ENCODE assay signal across 8 cellular contexts in the genomic region with DNA sequence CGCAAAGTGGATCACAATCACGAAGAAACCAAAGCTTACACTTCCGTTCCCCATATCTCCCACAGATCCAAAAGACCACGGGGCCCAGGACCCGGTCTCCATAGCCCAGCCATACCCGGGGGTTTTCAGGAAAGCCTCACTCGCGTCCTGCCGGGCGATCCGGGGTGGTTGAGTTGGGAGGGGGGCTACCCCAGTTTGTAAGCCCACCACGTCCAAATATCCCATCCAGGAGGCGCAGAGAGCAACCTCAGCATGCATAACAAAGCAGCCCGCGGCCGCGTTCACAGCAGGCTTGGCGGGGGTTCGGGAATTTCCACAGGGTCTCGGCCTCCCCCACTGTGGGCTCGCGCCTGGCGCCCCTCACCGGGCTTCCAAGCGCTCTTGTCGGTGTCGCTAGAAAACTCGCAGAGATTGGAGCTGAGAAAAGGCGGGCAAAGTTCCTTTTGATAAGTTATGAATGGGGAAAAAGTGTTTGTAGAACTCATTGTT. TPM values are rescaled to one million over a fixed set of nuclear protein-coding genes. Genes with fewer than 3 reads are reported as not detected.
DNase-seq lines count a peak whose midpoint lies in the region; ATAC-seq and TF ChIP-seq lines count a peak whose summit lies in the region.

No MANE protein-coding gene starts in this region.

- H3K36me3 Mint-ChIP-seq in stimulated activated naive B cell treated with anti-CD40 and anti-IgM and Interleukin-4, amounts not matched to agents 10 μg/mL and 1 μg/mL and 100 μg/mL, for 72 hours: peaks cover 21 to 25% of the 10 kb centered on the region in 2 donors

- peak overlapping the region; percentile 68; the same call in 1 of the 2 replicates for H3K27ac ChIP-seq in VCaP
- H3K27ac ChIP-seq in right cardiac atrium (ENCODE audit: low read length): no peak overlapping the region
- peak overlapping the region in 1 of 4 donors; percentile 11 for H3K27ac ChIP-seq in body of pancreas

- H3K27me3 ChIP-seq in right cardiac atrium (ENCODE audit: control insufficient read depth, insufficient read depth): no peaks in the 10 kb centered on the region
- no peaks in the 10 kb centered on the region for H3K27me3 ChIP-seq in body of pancreas

- H3K4me3 Mint-ChIP-seq in stimulated activated naive B cell treated with anti-CD40 and anti-IgM and Interleukin-4, amounts not matched to agents 10 μg/mL and 1 μg/mL and 100 μg/mL, for 72 hours: peak overlapping the region; percentile 88 to 99

- TF ChIP-seq POLR2A in body of pancreas (IDR thresholded peaks at IDR 0.05): no peak

- H3K27ac Mint-ChIP-seq in stimulated activated naive B cell treated with anti-CD40 and anti-IgM and Interleukin-4, amounts not matched to agents 10 μg/mL and 1 μg/mL and 100 μg/mL, for 72 hours: peak overlapping the region; percentile 20

- H3K4me1 ChIP-seq in right cardiac atrium (ENCODE audit: control insufficient read depth, insufficient read depth, low read length): peaks cover 4% of the 10 kb centered on the region
- H3K4me1 ChIP-seq in body of pancreas: peaks cover 26% of the 10 kb centered on the region

- under 1% methylated on average over 29 of the region's 29 CpGs for WGBS in right cardiac atrium
- WGBS in body of pancreas, 2 donors: 12 to 42% methylated on average over 26 to 29 of the region's 29 CpGs

- H3K36me3 ChIP-seq in body of pancreas (replicated peaks in 1 of 2; ENCODE audit: insufficient read depth in 1 of 2, low read depth in 2 of 2): peaks cover 0 to 2% of the 10 kb centered on the region in 2 donors

- peaks cover 23 to 45% of the 10 kb centered on the region in 2 donors for H3K4me1 Mint-ChIP-seq in stimulated activated naive B cell treated with anti-CD40 and anti-IgM and Interleukin-4, amounts not matched to agents 10 μg/mL and 1 μg/mL and 100 μg/mL, for 72 hours

- H3K4me3 ChIP-seq in GM12875 (ENCODE audit: low read depth, low read length) (peak overlapping the region; percentile 95), right cardiac atrium (ENCODE audit: low read length) (peak overlapping the region; percentile 57), body of pancreas (no peak overlapping the region)

- H3K27me3 Mint-ChIP-seq in stimulated activated naive B cell treated with anti-CD40 and anti-IgM and Interleukin-4, amounts not matched to agents 10 μg/mL and 1 μg/mL and 100 μg/mL, for 72 hours: no peaks in the 10 kb centered on the region

- ATAC-seq in HG02610 (IDR thresholded peaks at IDR 0.05; ENCODE audit: unreplicated experiment): peak; percentile 7
- peak; percentile 12 to 21 for ATAC-seq in right cardiac atrium
- ATAC-seq in stimulated activated naive B cell treated with anti-CD40 and anti-IgM and Interleukin-4, amounts not matched to agents 10 μg/mL and 1 μg/mL and 100 μg/mL, for 72 hours (replicated peaks): peak in 1 of 2 donors; percentile 16
- ATAC-seq in HG03175 (IDR thresholded peaks at IDR 0.05; ENCODE audit: unreplicated experiment): no peak
- no peak for ATAC-seq in body of pancreas

- DNase-seq in right cardiac atrium (no peak), body of pancreas (no peak), retina (no peak)
- no peak for DNase-seq in stimulated activated naive B cell treated with anti-CD40 and anti-IgM and Interleukin-4, amounts not matched to agents 10 μg/mL and 1 μg/mL and 100 μg/mL, for 72 hours

- intact Hi-C loops in right cardiac atrium (cut with DNase I): no loop called here
- intact Hi-C loops in body of pancreas (cut with DNase I): no loop called here

- no peaks in the 10 kb centered on the region for H3K9me3 Mint-ChIP-seq in stimulated activated naive B cell treated with anti-CD40 and anti-IgM and Interleukin-4, amounts not matched to agents 10 μg/mL and 1 μg/mL and 100 μg/mL, for 72 hours

- H3K9me3 ChIP-seq in right cardiac atrium (ENCODE audit: control insufficient read depth, low read length): no peaks in the 10 kb centered on the region
- no peaks in the 10 kb centered on the region for H3K9me3 ChIP-seq in body of pancreas

- TF ChIP-seq CTCF in GM12875 (IDR thresholded peaks at IDR 0.05; ENCODE audit: borderline replicate concordance, insufficient read depth, low read depth, low read length) (no peak), VCaP (conservative IDR thresholded peaks at IDR 0.05) (no peak), body of pancreas (IDR thresholded peaks at IDR 0.05) (no peak)

RNA-seq across cellular contexts. Expression of a gene that starts 9.5 kb away (rescaled TPM):
- total RNA-seq in right cardiac atrium (10 to 100 TPM; 14.4 to 37.5 (median 33.4) TPM), body of pancreas (100 to 1,000 TPM in 1 of 2 donors, 10 to 100 TPM in 1; 47.5 to 115 TPM)
- 35.9 TPM for polyA plus RNA-seq in right cardiac atrium

RNA-seq across cellular contexts. Expression of a gene that starts 14.2 kb away (rescaled TPM):
- total RNA-seq in right cardiac atrium: 10 to 100 TPM; 20.4 to 32.0 (median 26.0) TPM
- polyA plus RNA-seq in right cardiac atrium: 22.6 TPM
- 10 to 100 TPM; 44.9 to 94.9 TPM for total RNA-seq in body of pancreas

RNA-seq across cellular contexts. Expression of a gene that starts 19.0 kb away (rescaled TPM):
- total RNA-seq in right cardiac atrium (under 1 TPM in 2 of 4 donors, not detected in 2; 0.34 TPM), body of pancreas (under 1 TPM in 1 of 2 donors, not detected in 1; 0.52 TPM)
- 0.29 TPM for polyA plus RNA-seq in right cardiac atrium

RNA-seq across cellular contexts. Expression of a gene that starts 21.7 kb away (rescaled TPM):
- total RNA-seq in right cardiac atrium: 1 to 10 TPM; 3.6 to 5.8 (median 5.3) TPM
- polyA plus RNA-seq in right cardiac atrium: 7.9 TPM
- total RNA-seq in body of pancreas: 10 to 100 TPM; 45.7 to 63.0 TPM

Comparison
In these comparisons a context has a peak if more than half of its experiments do, and no peak if none do; other contexts are left out.
1. H3K4me3 ChIP-seq: peak in GM12875 (single experiment) and right cardiac atrium (single experiment); none in body of pancreas (0 of 2).
2. ATAC-seq: peak in HG02610 (single experiment) and right cardiac atrium (2 of 2); none in HG03175 (single experiment) and body of pancreas (single experiment).